In the genomic region with DNA sequence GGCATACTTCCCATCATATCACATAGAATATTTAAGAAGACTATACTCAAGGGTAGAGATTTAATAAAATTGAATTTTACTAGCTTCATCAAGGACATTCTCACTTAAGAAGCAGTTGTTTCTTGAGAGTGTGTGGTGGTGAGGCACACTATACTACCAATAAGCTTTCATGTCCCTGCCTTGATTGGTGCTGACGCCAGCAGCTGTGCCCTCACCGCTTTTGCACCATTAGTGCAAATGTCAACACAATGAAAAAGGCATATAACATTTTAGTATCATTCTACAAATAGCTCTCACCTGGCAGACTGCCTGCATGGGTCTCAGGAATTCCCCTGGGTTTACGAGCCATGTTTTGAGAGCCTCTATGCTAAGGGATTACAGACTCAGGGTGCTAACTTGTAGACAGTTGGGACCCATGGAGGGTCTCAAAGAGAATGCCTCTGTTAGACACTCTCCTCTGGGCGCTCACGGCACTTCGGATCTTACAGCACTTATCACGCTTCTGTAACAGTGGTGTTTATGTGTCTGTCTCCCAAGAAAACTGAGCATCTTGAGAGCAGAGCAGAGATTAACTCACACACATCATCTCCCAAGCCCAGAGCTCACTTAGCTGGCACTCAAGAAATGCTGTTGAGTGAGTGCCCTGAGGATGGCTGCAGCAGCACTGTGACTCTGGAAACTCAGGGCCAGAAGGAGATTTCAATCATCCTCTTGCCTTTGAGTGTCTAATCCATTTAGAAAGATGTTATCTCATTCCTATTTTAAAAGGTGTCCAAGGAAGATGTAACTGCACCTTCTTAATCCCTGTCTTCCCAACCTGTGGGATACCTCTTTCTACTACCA, we compare ENCODE assay signal across 18 cellular contexts.
DNase-seq lines count a peak whose midpoint lies in the region; ATAC-seq and TF ChIP-seq lines count a peak whose summit lies in the region.
"Had no signal": no experiment of that assay in that cellular context is flagged by ENCODE, and none has a peak within 500 bp of the region (broad histone marks: within the 10 kb centered on the region; RNA-seq: fewer than 3 reads in every experiment).

No MANE protein-coding gene starts in this region.

- TF ChIP-seq CTCF in gastroesophageal sphincter (IDR thresholded peaks at IDR 0.05): no peak

- ATAC-seq in HG02870 (IDR thresholded peaks at IDR 0.05; ENCODE audit: unreplicated experiment): no peak
- no peak for ATAC-seq in gastroesophageal sphincter
- ATAC-seq: activated CD8-positive, alpha-beta T cell treated with anti-CD3 and anti-CD28 coated beads, Interleukin-2, amount 10 ng/mL, durations not matched to agents 7 days and 5 days; esophagus mucosa; T-helper 17 cell had no signal

- H3K4me1 ChIP-seq in gastroesophageal sphincter: peaks cover 0 to 10% (median 0%) of the 10 kb centered on the region in 3 donors
- H3K4me1 ChIP-seq: spleen, uterus had no signal

- no peak overlapping the region for H3K4me3 ChIP-seq in gastroesophageal sphincter
- H3K4me3 ChIP-seq: spleen, uterus had no signal

- H3K27ac ChIP-seq in gastroesophageal sphincter: no peak overlapping the region
- H3K27ac ChIP-seq: spleen, uterus had no signal

- DNase-seq in DMS79 treated with DMSO at 0.1 percent for 48 hours (lab: John Stamatoyannopoulos, UW) (peak; percentile 91), NCI-H1436 treated with DMSO at 0.1 percent for 48 hours (lab: John Stamatoyannopoulos, UW) (peak; percentile 85), NCI-H748 treated with DMSO at 0.1 percent for 48 hours (lab: John Stamatoyannopoulos, UW) (peak; percentile 28), islet precursor cell (peak; percentile 65), HPDE6-E6E7 (ENCODE audit: extremely low spot score) (no peak), GM19238 (ENCODE audit: insufficient read length, low spot score) (no peak)
- DNase-seq: ACHN; activated B cell treated with CpG ODN at 0.5 μM for 24 hours; activated CD8-positive, alpha-beta T cell treated with anti-CD3 and anti-CD28 coated beads, Interleukin-2, amount 10 ng/mL, durations not matched to agents 7 days and 5 days; activated naive CD4-positive, alpha-beta T cell treated with Interleukin-2 at 50 U/mL for 16 hours; activated T-cell treated with anti-CD3 and anti-CD28 coated beads, Interleukin-2, amount 50 U/mL, for 24 hours; NCI-H510A treated with DMSO at 0.1 percent for 48 hours; spleen; T-helper 17 cell; uterus had no signal

- H3K36me3 ChIP-seq in gastroesophageal sphincter: peaks cover 0 to 4% of the 10 kb centered on the region in 2 donors
- H3K36me3 ChIP-seq: uterus had no signal

- TF ChIP-seq POLR2A in gastroesophageal sphincter (IDR thresholded peaks at IDR 0.05): no peak

- no peaks in the 10 kb centered on the region for H3K9me3 ChIP-seq in gastroesophageal sphincter
- H3K9me3 ChIP-seq: uterus had no signal

- WGBS in gastroesophageal sphincter (ENCODE audit: low coverage in 1 of 2), 2 donors: 41 to 67% methylated on average over 1 to 3 of the region's 7 CpGs

- no peaks in the 10 kb centered on the region for H3K27me3 ChIP-seq in gastroesophageal sphincter
- H3K27me3 ChIP-seq: spleen, uterus had no signal

- TF ChIP-seq EP300 in gastroesophageal sphincter (IDR thresholded peaks at IDR 0.05): no peak

Comparison
In these comparisons a context has a peak if more than half of its experiments do, and no peak if none do; other contexts are left out.
1. DNase-seq: peak in DMS79 treated with DMSO at 0.1 percent for 48 hours (single experiment), NCI-H1436 treated with DMSO at 0.1 percent for 48 hours (single experiment), NCI-H748 treated with DMSO at 0.1 percent for 48 hours (single experiment) and islet precursor cell (single experiment); none in HPDE6-E6E7 (single experiment) and GM19238 (single experiment).